Comparison of ENCODE assay signal across 1 cellular context in the genomic region with DNA sequence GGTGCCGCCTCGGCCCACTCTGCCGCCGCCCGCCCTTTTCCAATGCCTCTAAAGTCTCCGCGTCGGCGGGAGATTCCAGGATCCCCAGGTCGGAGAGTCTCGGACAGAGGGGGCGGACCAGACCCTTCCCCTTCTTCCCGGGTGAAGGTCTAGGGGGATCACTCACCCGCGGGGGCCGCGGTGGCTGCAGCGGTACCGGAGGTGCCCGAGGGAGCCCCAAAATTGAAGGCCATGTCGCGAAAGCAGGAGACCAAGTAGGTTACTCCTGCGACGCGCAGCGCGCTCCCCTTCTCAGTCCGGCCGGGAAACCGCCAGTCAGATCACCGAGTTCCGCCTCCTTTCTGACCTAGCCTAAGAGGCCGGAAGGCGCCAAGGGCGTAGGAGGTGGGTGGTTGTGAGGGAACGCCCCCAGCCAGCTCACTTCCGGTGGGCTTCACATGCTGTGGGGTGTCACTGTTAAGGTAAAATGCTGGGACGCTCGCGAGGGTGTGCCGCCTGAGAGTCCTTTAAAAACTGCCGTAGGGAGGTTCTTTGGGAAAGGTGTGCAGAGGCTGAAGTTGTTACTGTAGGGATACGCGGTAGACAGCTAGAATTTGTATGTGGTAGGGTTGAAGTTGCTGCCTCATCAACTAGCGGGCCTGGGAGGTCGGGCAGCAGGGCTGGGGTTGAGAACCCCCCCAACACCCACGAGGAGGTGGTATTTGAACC.
TF ChIP-seq lines count a peak whose summit lies in the region.

A gene with protein sequence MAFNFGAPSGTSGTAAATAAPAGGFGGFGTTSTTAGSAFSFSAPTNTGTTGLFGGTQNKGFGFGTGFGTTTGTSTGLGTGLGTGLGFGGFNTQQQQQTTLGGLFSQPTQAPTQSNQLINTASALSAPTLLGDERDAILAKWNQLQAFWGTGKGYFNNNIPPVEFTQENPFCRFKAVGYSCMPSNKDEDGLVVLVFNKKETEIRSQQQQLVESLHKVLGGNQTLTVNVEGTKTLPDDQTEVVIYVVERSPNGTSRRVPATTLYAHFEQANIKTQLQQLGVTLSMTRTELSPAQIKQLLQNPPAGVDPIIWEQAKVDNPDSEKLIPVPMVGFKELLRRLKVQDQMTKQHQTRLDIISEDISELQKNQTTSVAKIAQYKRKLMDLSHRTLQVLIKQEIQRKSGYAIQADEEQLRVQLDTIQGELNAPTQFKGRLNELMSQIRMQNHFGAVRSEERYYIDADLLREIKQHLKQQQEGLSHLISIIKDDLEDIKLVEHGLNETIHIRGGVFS (minus strand): TSS at position 256 of the 708 bp plus-strand sequence. CDS start 23 bp downstream, at position 233.

TF ChIP-seq in K562, 482 proteins besides CTCF, POLR2A, EP300 and RAD21 (continued from another document and continues in another):
- TF ChIP-seq, protein P1, sequence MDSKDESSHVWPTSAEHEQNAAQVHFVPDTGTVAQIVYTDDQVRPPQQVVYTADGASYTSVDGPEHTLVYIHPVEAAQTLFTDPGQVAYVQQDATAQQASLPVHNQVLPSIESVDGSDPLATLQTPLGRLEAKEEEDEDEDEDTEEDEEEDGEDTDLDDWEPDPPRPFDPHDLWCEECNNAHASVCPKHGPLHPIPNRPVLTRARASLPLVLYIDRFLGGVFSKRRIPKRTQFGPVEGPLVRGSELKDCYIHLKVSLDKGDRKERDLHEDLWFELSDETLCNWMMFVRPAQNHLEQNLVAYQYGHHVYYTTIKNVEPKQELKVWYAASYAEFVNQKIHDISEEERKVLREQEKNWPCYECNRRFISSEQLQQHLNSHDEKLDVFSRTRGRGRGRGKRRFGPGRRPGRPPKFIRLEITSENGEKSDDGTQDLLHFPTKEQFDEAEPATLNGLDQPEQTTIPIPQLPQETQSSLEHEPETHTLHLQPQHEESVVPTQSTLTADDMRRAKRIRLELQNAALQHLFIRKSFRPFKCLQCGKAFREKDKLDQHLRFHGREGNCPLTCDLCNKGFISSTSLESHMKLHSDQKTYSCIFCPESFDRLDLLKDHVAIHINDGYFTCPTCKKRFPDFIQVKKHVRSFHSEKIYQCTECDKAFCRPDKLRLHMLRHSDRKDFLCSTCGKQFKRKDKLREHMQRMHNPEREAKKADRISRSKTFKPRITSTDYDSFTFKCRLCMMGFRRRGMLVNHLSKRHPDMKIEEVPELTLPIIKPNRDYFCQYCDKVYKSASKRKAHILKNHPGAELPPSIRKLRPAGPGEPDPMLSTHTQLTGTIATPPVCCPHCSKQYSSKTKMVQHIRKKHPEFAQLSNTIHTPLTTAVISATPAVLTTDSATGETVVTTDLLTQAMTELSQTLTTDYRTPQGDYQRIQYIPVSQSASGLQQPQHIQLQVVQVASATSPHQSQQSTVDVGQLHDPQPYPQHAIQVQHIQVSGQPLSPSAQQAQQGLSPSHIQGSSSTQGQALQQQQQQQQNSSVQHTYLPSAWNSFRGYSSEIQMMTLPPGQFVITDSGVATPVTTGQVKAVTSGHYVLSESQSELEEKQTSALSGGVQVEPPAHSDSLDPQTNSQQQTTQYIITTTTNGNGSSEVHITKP (IDR thresholded peaks at IDR 0.05; ENCODE audit: partially characterized antibody): peak; percentile 23
- TF ChIP-seq RERE (CRISPR knock-in tag; IDR thresholded peaks at IDR 0.05; ENCODE audit: borderline replicate concordance) (0 out of 2 replicates have a peak, but pooled peaks have one; percentile 70), MYNN (IDR thresholded peaks at IDR 0.05) (peak; percentile 66; the same call in 1 of the 2 replicates), MYNN (CRISPR knock-in tag; IDR thresholded peaks at IDR 0.05) (no peak), HDAC1 (IDR thresholded peaks at IDR 0.05) (peak; percentile 49 to 96; a peak in 2 of 4 replicates), ZBTB40 (IDR thresholded peaks at IDR 0.05) (peak; percentile 98), ZBTB40 (CRISPR knock-in tag; IDR thresholded peaks at IDR 0.05) (peak; percentile 28; the same call in 1 of the 2 replicates), NFXL1 (CRISPR knock-in tag; IDR thresholded peaks at IDR 0.05) (no peak; the same call in 1 of the 2 replicates), ZBTB17 (CRISPR knock-in tag; IDR thresholded peaks at IDR 0.05) (0 out of 2 replicates have a peak, but pooled peaks have one; percentile 39), ETV5 (CRISPR knock-in tag; IDR thresholded peaks at IDR 0.05; ENCODE audit: low read depth) (peak; percentile 94)
- TF ChIP-seq, protein P2, sequence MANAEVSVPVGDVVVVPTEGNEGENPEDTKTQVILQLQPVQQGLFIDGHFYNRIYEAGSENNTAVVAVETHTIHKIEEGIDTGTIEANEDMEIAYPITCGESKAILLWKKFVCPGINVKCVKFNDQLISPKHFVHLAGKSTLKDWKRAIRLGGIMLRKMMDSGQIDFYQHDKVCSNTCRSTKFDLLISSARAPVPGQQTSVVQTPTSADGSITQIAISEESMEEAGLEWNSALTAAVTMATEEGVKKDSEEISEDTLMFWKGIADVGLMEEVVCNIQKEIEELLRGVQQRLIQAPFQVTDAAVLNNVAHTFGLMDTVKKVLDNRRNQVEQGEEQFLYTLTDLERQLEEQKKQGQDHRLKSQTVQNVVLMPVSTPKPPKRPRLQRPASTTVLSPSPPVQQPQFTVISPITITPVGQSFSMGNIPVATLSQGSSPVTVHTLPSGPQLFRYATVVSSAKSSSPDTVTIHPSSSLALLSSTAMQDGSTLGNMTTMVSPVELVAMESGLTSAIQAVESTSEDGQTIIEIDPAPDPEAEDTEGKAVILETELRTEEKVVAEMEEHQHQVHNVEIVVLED (CRISPR knock-in tag; IDR thresholded peaks at IDR 0.05): peak; percentile 73
- TF ChIP-seq, protein P3, sequence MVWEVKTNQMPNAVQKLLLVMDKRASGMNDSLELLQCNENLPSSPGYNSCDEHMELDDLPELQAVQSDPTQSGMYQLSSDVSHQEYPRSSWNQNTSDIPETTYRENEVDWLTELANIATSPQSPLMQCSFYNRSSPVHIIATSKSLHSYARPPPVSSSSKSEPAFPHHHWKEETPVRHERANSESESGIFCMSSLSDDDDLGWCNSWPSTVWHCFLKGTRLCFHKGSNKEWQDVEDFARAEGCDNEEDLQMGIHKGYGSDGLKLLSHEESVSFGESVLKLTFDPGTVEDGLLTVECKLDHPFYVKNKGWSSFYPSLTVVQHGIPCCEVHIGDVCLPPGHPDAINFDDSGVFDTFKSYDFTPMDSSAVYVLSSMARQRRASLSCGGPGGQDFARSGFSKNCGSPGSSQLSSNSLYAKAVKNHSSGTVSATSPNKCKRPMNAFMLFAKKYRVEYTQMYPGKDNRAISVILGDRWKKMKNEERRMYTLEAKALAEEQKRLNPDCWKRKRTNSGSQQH (CRISPR knock-in tag; IDR thresholded peaks at IDR 0.05): peak; percentile 56; the same call in 1 of the 2 replicates
- TF ChIP-seq, protein P4, sequence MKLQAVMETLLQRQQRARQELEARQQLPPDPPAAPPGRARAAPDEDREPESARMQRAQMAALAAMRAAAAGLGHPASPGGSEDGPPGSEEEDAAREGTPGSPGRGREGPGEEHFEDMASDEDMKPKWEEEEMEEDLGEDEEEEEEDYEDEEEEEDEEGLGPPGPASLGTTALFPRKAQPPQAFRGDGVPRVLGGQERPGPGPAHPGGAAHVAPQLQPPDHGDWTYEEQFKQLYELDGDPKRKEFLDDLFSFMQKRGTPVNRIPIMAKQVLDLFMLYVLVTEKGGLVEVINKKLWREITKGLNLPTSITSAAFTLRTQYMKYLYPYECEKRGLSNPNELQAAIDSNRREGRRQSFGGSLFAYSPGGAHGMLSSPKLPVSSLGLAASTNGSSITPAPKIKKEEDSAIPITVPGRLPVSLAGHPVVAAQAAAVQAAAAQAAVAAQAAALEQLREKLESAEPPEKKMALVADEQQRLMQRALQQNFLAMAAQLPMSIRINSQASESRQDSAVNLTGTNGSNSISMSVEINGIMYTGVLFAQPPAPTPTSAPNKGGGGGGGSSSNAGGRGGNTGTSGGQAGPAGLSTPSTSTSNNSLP (IDR thresholded peaks at IDR 0.05; ENCODE audit: borderline replicate concordance, low read depth, low read length): no peak
